Comparison of ENCODE assay signal across 10 cellular contexts in genomic region chr5:68315679-68316271, GRCh38.
DNase-seq lines count a peak whose midpoint lies in the region; ATAC-seq and TF ChIP-seq lines count a peak whose summit lies in the region.
"Had no signal": no experiment of that assay in that cellular context is flagged by ENCODE, and none has a peak within 500 bp of the region (broad histone marks: within the 10 kb centered on the region; RNA-seq: fewer than 3 reads in every experiment).

No MANE protein-coding gene starts in this region.

- H4K20me1 ChIP-seq in GM23248 (ENCODE audit: insufficient read depth) = no peaks in the 10 kb centered on the region
- H4K20me1 ChIP-seq: BLaER1 had no signal

- H3K9ac ChIP-seq in GM23248 = no peak overlapping the region
- H3K9ac ChIP-seq: BLaER1 had no signal

- peaks cover 5% of the 10 kb centered on the region for H3K4me1 Mint-ChIP-seq in CD4-positive, alpha-beta T cell (ENCODE audit: low read depth)
- peaks cover 12 to 14% of the 10 kb centered on the region in 2 donors for H3K4me1 Mint-ChIP-seq in stimulated activated naive B cell treated with anti-CD40 and anti-IgM and Interleukin-4, amounts not matched to agents 10 μg/mL and 1 μg/mL and 100 μg/mL, for 72 hours

- no peak overlapping the region for H3K27ac ChIP-seq in CD4-positive, alpha-beta T cell (ENCODE audit: low read depth, low read length)
- no peak overlapping the region for H3K27ac ChIP-seq in GM23248
- H3K27ac ChIP-seq: BLaER1, Peyer's patch had no signal

- H3K9me2 ChIP-seq in GM23248 (ENCODE audit: insufficient read depth) = no peaks in the 10 kb centered on the region

- peak; percentile 73 for ATAC-seq in CD4-positive, alpha-beta T cell (ENCODE audit: poor library complexity)
- ATAC-seq in GM21367 (IDR thresholded peaks at IDR 0.05; ENCODE audit: unreplicated experiment) (peak; percentile 95), HG03520 (IDR thresholded peaks at IDR 0.05; ENCODE audit: unreplicated experiment) (peak; percentile 85)
- ATAC-seq in activated naive CD4-positive, alpha-beta T cell treated with anti-CD3 and anti-CD28 coated beads, Interleukin-2, amount 50 U/mL, for 72 hours = peak; percentile 83 to 99
- ATAC-seq in stimulated activated naive B cell treated with anti-CD40 and anti-IgM and Interleukin-4, amounts not matched to agents 10 μg/mL and 1 μg/mL and 100 μg/mL, for 72 hours (replicated peaks) = peak; percentile 99

- no peaks in the 10 kb centered on the region for H3K27me3 Mint-ChIP-seq in CD4-positive, alpha-beta T cell
- H3K27me3 Mint-ChIP-seq in stimulated activated naive B cell treated with anti-CD40 and anti-IgM and Interleukin-4, amounts not matched to agents 10 μg/mL and 1 μg/mL and 100 μg/mL, for 72 hours = no peaks in the 10 kb centered on the region

- H3K9me3 Mint-ChIP-seq in CD4-positive, alpha-beta T cell = no peaks in the 10 kb centered on the region
- no peaks in the 10 kb centered on the region for H3K9me3 Mint-ChIP-seq in activated naive CD4-positive, alpha-beta T cell treated with anti-CD3 and anti-CD28 coated beads, Interleukin-2, amount 50 U/mL, for 72 hours
- peaks cover 0 to 2% of the 10 kb centered on the region in 2 donors for H3K9me3 Mint-ChIP-seq in stimulated activated naive B cell treated with anti-CD40 and anti-IgM and Interleukin-4, amounts not matched to agents 10 μg/mL and 1 μg/mL and 100 μg/mL, for 72 hours

- no peaks in the 10 kb centered on the region for H3K9me3 ChIP-seq in CD4-positive, alpha-beta T cell (ENCODE audit: control insufficient read depth, low read length)
- H3K9me3 ChIP-seq in GM23248 (ENCODE audit: low read depth) = no peaks in the 10 kb centered on the region
- H3K9me3 ChIP-seq: BLaER1, Peyer's patch had no signal

- no peak for TF ChIP-seq CTCF in CD4-positive, alpha-beta T cell (IDR thresholded peaks at IDR 0.05)

- in situ Hi-C loops in GM23248 (cut with MboI) = no loop called here

- H2AFZ ChIP-seq in GM23248 = no peak overlapping the region

- no peaks in the 10 kb centered on the region for H3K79me2 ChIP-seq in GM23248 (ENCODE audit: insufficient read depth)

- POLR2A ChIA-PET in CD4-positive, alpha-beta T cell (lab: Charles Lee) = interaction anchor here (0.8 to 1.5 kb wide), 2 partner anchors 9 to 15 kb away, joined by 4 to 5 read pairs; no protein-coding TSS in a partner anchor

- no peaks in the 10 kb centered on the region for H3K27me3 ChIP-seq in CD4-positive, alpha-beta T cell (ENCODE audit: control insufficient read depth, insufficient read depth, low read length)
- no peaks in the 10 kb centered on the region for H3K27me3 ChIP-seq in GM23248 (replicated peaks; ENCODE audit: insufficient read depth)
- H3K27me3 ChIP-seq: BLaER1, Peyer's patch had no signal

- no peaks in the 10 kb centered on the region for H3K36me3 Mint-ChIP-seq in CD4-positive, alpha-beta T cell (ENCODE audit: low read depth)
- no peaks in the 10 kb centered on the region for H3K36me3 Mint-ChIP-seq in activated naive CD4-positive, alpha-beta T cell treated with anti-CD3 and anti-CD28 coated beads, Interleukin-2, amount 50 U/mL, for 72 hours
- H3K36me3 Mint-ChIP-seq in stimulated activated naive B cell treated with anti-CD40 and anti-IgM and Interleukin-4, amounts not matched to agents 10 μg/mL and 1 μg/mL and 100 μg/mL, for 72 hours = no peaks in the 10 kb centered on the region

- CTCF ChIA-PET in CD4-positive, alpha-beta T cell (lab: Charles Lee) = no interaction called here

- H3F3A ChIP-seq in GM23248 (ENCODE audit: insufficient read depth) = peaks cover 22% of the 10 kb centered on the region

- H3K4me3 Mint-ChIP-seq in CD4-positive, alpha-beta T cell = no peak overlapping the region
- H3K4me3 Mint-ChIP-seq in stimulated activated naive B cell treated with anti-CD40 and anti-IgM and Interleukin-4, amounts not matched to agents 10 μg/mL and 1 μg/mL and 100 μg/mL, for 72 hours = no peak overlapping the region

- WGBS in GM23248 (ENCODE audit: low coverage in 1 of 2, low lambda C conversion rate in 2 of 2, missing lambda C conversion rate in 2 of 2), 2 experiments = 90 to 100% methylated on average over 3 to 6 of the region's 6 CpGs

- peak in 4 of 10 experiments; percentile 1 to 14 (median 8) for DNase-seq in CD4-positive, alpha-beta T cell
- DNase-seq in activated naive CD4-positive, alpha-beta T cell treated with anti-CD3 and anti-CD28 coated beads, Interleukin-2, amount 50 U/mL, for 72 hours (ENCODE audit: low spot score in 2 of 2) = peak in 1 of 2 donors; percentile 66
- peak; percentile 62 for DNase-seq in stimulated activated naive B cell treated with anti-CD40 and anti-IgM and Interleukin-4, amounts not matched to agents 10 μg/mL and 1 μg/mL and 100 μg/mL, for 72 hours
- DNase-seq in NCI-H510A treated with DMSO at 0.1 percent for 48 hours (lab: John Stamatoyannopoulos, UW) = no peak
- no peak for DNase-seq in GM23248
- DNase-seq in GDM1 (lab: John Stamatoyannopoulos, UW) = no peak

- peaks cover 18% of the 10 kb centered on the region for H3K4me1 ChIP-seq in GM23248 (ENCODE audit: insufficient read depth)
- H3K4me1 ChIP-seq: Peyer's patch had no signal

- H3K4me3 ChIP-seq in GM23248 = no peak overlapping the region
- H3K4me3 ChIP-seq: BLaER1, Peyer's patch had no signal

- intact Hi-C loops in CD4-positive, alpha-beta T cell (cut with DNase I, micrococcal nuclease) = no loop called here

- H3K36me3 ChIP-seq in GM23248 (ENCODE audit: low read depth) = no peaks in the 10 kb centered on the region
- H3K36me3 ChIP-seq: BLaER1, Peyer's patch had no signal

- no peak overlapping the region for H3K27ac Mint-ChIP-seq in CD4-positive, alpha-beta T cell
- H3K27ac Mint-ChIP-seq in activated naive CD4-positive, alpha-beta T cell treated with anti-CD3 and anti-CD28 coated beads, Interleukin-2, amount 50 U/mL, for 72 hours = no peak overlapping the region
- no peak overlapping the region for H3K27ac Mint-ChIP-seq in stimulated activated naive B cell treated with anti-CD40 and anti-IgM and Interleukin-4, amounts not matched to agents 10 μg/mL and 1 μg/mL and 100 μg/mL, for 72 hours

- no peak overlapping the region for H3K4me2 ChIP-seq in GM23248 (ENCODE audit: unreplicated experiment)
- H3K4me2 ChIP-seq: BLaER1 had no signal
